1 cellular context compared by ENCODE assay signal in the genomic region with DNA sequence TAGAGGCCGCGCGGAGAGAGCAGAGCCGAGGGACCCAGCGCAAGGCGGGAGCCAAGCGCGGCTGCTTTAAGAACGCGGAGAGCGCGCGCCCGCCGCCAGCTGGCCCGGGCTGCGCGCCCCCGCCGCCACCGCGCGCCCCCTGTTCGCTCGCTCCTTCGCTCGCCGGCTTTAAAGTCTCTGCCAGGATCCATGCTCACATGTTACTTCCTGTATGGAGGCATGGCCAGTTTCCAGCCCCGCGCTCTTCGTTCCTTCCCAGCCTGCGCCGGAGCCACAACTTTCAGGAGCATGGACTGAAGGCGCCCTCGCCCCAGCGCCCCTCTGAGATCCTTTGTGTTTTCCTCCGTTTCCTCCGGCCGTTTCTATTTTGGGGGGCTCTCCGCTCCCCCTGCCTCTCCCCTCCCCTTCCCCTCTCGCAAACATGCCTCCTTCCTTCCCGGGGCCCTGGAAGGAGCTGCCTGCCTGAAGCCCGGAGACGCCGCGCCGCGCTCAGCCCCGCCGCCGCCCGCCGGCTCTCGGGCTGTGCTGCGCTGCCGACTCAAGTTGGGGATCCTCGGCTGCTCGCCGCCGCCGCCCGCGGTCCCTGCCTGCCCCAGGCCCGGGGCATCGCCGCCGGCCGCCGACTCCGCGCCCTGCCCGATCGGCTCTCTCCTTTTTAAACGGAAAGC.
TF ChIP-seq lines count a peak whose summit lies in the region.

Gene PTPRG (plus strand): TSS at position 198 of the 668 bp plus-strand sequence. CDS start 717 bp downstream, outside the sequence.

TF ChIP-seq in HEK293, 187 proteins besides CTCF, POLR2A, EP300 and RAD21 (continued from another document and continues in another):
- TF ChIP-seq ZNF398 (tag by site-specific recombination; IDR thresholded peaks at IDR 0.05) (peak; percentile 62; the same call in 1 of the 2 replicates), TCF7L2 (IDR thresholded peaks at IDR 0.05; ENCODE audit: borderline replicate concordance, low read depth, low read length) (no peak), ZNF670 (tag by site-specific recombination; IDR thresholded peaks at IDR 0.05; ENCODE audit: low read depth) (no peak), SALL2 (tag by site-specific recombination; IDR thresholded peaks at IDR 0.05; ENCODE audit: borderline replicate concordance) (no peak), ZNF112 (tag by site-specific recombination; IDR thresholded peaks at IDR 0.05) (no peak), ZNF169 (tag by site-specific recombination; IDR thresholded peaks at IDR 0.05) (no peak), SP3 (tag by site-specific recombination; IDR thresholded peaks at IDR 0.05) (peak; percentile 18; the same call in 1 of the 2 replicates), PBX3 (CRISPR knock-in tag; IDR thresholded peaks at IDR 0.05) (no peak), ZNF416 (tag by site-specific recombination; IDR thresholded peaks at IDR 0.05) (no peak), ZNF776 (tag by site-specific recombination; IDR thresholded peaks at IDR 0.05; ENCODE audit: borderline replicate concordance) (no peak), ZNF677 (tag by site-specific recombination; IDR thresholded peaks at IDR 0.05) (no peak), ZNF175 (tag by site-specific recombination; IDR thresholded peaks at IDR 0.05) (no peak), ZNF48 (tag by site-specific recombination; IDR thresholded peaks at IDR 0.05) (no peak), ZEB2 (tag by site-specific recombination; IDR thresholded peaks at IDR 0.05) (no peak), PRDM1 (tag by site-specific recombination; IDR thresholded peaks at IDR 0.05) (no peak), KLF8 (tag by site-specific recombination; IDR thresholded peaks at IDR 0.05) (0 out of 2 replicates have a peak, but pooled peaks have one; percentile 40), ZNF274 (IDR thresholded peaks at IDR 0.05; ENCODE audit: low read length) (no peak), ZNF274 (tag by site-specific recombination; IDR thresholded peaks at IDR 0.05; ENCODE audit: borderline replicate concordance) (no peak), TRIM28 (IDR thresholded peaks at IDR 0.05; ENCODE audit: borderline replicate concordance, low read length) (no peak), ZNF114 (tag by site-specific recombination; IDR thresholded peaks at IDR 0.05) (no peak), ZNF610 (tag by site-specific recombination; IDR thresholded peaks at IDR 0.05; ENCODE audit: borderline replicate concordance) (peak; percentile 50; the same call in 1 of the 2 replicates), ZNF768 (tag by site-specific recombination; IDR thresholded peaks at IDR 0.05) (no peak), ZNF785 (tag by site-specific recombination; IDR thresholded peaks at IDR 0.05) (no peak), PRDM6 (tag by site-specific recombination; IDR thresholded peaks at IDR 0.05) (no peak), ZNF843 (tag by site-specific recombination; IDR thresholded peaks at IDR 0.05) (no peak), ZIC2 (tag by site-specific recombination; IDR thresholded peaks at IDR 0.05) (no peak), ZNF292 (tag by site-specific recombination; IDR thresholded peaks at IDR 0.05; ENCODE audit: borderline replicate concordance, low read depth) (no peak), IKZF3 (tag by site-specific recombination; IDR thresholded peaks at IDR 0.05) (peak; percentile 85)
- TF ChIP-seq, protein P1, sequence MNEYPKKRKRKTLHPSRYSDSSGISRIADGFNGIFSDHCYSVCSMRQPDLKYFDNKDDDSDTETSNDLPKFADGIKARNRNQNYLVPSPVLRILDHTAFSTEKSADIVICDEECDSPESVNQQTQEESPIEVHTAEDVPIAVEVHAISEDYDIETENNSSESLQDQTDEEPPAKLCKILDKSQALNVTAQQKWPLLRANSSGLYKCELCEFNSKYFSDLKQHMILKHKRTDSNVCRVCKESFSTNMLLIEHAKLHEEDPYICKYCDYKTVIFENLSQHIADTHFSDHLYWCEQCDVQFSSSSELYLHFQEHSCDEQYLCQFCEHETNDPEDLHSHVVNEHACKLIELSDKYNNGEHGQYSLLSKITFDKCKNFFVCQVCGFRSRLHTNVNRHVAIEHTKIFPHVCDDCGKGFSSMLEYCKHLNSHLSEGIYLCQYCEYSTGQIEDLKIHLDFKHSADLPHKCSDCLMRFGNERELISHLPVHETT (tag by site-specific recombination; IDR thresholded peaks at IDR 0.05): no peak
- TF ChIP-seq, protein P2, sequence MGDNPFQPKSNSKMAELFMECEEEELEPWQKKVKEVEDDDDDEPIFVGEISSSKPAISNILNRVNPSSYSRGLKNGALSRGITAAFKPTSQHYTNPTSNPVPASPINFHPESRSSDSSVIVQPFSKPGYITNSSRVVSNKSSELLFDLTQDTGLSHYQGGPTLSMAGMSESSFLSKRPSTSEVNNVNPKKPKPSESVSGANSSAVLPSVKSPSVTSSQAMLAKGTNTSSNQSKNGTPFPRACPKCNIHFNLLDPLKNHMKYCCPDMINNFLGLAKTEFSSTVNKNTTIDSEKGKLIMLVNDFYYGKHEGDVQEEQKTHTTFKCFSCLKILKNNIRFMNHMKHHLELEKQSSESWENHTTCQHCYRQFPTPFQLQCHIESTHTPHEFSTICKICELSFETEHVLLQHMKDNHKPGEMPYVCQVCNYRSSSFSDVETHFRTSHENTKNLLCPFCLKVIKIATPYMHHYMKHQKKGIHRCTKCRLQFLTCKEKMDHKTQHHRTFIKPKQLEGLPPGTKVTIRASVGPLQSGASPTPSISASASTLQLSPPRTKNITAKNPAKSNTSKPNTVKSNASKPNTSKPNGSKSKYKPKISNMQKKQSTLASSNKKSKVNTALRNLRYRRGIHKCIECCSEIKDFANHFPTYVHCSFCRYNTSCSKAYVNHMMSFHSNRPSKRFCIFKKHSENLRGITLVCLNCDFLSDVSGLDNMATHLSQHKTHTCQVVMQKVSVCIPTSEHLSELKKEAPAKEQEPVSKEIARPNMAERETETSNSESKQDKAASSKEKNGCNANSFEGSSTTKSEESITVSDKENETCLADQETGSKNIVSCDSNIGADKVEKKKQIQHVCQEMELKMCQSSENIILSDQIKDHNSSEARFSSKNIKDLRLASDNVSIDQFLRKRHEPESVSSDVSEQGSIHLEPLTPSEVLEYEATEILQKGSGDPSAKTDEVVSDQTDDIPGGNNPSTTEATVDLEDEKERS (tag by site-specific recombination; IDR thresholded peaks at IDR 0.05): no peak
- TF ChIP-seq, protein P3, sequence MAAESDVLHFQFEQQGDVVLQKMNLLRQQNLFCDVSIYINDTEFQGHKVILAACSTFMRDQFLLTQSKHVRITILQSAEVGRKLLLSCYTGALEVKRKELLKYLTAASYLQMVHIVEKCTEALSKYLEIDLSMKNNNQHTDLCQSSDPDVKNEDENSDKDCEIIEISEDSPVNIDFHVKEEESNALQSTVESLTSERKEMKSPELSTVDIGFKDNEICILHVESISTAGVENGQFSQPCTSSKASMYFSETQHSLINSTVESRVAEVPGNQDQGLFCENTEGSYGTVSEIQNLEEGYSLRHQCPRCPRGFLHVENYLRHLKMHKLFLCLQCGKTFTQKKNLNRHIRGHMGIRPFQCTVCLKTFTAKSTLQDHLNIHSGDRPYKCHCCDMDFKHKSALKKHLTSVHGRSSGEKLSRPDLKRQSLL (tag by site-specific recombination; IDR thresholded peaks at IDR 0.05): peak; percentile 70
- TF ChIP-seq, protein P4, sequence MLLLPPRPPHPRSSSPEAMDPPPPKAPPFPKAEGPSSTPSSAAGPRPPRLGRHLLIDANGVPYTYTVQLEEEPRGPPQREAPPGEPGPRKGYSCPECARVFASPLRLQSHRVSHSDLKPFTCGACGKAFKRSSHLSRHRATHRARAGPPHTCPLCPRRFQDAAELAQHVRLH (tag by site-specific recombination; IDR thresholded peaks at IDR 0.05): no peak
- TF ChIP-seq, protein P5, sequence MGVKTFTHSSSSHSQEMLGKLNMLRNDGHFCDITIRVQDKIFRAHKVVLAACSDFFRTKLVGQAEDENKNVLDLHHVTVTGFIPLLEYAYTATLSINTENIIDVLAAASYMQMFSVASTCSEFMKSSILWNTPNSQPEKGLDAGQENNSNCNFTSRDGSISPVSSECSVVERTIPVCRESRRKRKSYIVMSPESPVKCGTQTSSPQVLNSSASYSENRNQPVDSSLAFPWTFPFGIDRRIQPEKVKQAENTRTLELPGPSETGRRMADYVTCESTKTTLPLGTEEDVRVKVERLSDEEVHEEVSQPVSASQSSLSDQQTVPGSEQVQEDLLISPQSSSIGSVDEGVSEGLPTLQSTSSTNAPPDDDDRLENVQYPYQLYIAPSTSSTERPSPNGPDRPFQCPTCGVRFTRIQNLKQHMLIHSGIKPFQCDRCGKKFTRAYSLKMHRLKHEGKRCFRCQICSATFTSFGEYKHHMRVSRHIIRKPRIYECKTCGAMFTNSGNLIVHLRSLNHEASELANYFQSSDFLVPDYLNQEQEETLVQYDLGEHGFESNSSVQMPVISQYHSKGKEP (tag by site-specific recombination; IDR thresholded peaks at IDR 0.05): peak; percentile 34; the same call in 1 of the 2 replicates
- TF ChIP-seq, protein P6, sequence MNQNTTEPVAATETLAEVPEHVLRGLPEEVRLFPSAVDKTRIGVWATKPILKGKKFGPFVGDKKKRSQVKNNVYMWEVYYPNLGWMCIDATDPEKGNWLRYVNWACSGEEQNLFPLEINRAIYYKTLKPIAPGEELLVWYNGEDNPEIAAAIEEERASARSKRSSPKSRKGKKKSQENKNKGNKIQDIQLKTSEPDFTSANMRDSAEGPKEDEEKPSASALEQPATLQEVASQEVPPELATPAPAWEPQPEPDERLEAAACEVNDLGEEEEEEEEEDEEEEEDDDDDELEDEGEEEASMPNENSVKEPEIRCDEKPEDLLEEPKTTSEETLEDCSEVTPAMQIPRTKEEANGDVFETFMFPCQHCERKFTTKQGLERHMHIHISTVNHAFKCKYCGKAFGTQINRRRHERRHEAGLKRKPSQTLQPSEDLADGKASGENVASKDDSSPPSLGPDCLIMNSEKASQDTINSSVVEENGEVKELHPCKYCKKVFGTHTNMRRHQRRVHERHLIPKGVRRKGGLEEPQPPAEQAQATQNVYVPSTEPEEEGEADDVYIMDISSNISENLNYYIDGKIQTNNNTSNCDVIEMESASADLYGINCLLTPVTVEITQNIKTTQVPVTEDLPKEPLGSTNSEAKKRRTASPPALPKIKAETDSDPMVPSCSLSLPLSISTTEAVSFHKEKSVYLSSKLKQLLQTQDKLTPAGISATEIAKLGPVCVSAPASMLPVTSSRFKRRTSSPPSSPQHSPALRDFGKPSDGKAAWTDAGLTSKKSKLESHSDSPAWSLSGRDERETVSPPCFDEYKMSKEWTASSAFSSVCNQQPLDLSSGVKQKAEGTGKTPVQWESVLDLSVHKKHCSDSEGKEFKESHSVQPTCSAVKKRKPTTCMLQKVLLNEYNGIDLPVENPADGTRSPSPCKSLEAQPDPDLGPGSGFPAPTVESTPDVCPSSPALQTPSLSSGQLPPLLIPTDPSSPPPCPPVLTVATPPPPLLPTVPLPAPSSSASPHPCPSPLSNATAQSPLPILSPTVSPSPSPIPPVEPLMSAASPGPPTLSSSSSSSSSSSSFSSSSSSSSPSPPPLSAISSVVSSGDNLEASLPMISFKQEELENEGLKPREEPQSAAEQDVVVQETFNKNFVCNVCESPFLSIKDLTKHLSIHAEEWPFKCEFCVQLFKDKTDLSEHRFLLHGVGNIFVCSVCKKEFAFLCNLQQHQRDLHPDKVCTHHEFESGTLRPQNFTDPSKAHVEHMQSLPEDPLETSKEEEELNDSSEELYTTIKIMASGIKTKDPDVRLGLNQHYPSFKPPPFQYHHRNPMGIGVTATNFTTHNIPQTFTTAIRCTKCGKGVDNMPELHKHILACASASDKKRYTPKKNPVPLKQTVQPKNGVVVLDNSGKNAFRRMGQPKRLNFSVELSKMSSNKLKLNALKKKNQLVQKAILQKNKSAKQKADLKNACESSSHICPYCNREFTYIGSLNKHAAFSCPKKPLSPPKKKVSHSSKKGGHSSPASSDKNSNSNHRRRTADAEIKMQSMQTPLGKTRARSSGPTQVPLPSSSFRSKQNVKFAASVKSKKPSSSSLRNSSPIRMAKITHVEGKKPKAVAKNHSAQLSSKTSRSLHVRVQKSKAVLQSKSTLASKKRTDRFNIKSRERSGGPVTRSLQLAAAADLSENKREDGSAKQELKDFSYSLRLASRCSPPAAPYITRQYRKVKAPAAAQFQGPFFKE (tag by site-specific recombination; IDR thresholded peaks at IDR 0.05; ENCODE audit: borderline replicate concordance): no peak
